14 cellular contexts compared by ENCODE assay signal in the genomic region with DNA sequence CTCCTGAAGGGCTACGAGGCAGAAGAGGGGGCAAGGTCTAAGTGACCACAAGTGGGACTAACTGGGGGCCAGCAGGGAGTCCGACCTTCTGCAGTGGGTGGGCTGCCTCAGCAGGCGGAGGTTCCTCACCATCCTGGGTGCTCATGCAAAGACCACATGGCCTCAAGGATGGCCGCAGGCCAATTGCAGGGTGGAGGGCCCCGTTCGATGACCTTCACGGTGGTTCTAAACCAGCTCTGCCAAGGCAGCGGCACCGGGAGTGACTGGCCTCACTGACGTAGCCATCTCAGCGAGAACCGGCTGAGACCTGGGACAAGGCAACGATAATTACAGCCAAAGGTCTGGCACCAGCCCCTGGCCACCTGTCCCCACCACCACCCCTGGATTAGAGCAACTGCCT. TPM values are rescaled to one million over a fixed set of nuclear protein-coding genes. Genes with fewer than 3 reads are reported as not detected.
"Had no signal": no experiment of that assay in that cellular context is flagged by ENCODE, and none has a peak within 500 bp of the region (broad histone marks: within the 10 kb centered on the region; RNA-seq: fewer than 3 reads in every experiment).

No MANE protein-coding gene starts in this region.

- H3K27ac Mint-ChIP-seq: activated CD8-positive, alpha-beta T cell treated with anti-CD3 and anti-CD28 coated beads, Interleukin-2, amount 10 ng/mL, durations not matched to agents 7 days and 5 days; activated T-helper 1 cell treated with anti-CD3 and anti-CD28 coated beads, Interleukin-12 subunit alpha, Interleukin-12 subunit beta, Interleukin-2, Interleukin-4 antibody, amounts not matched to agents 30 ng/mL and 10 ng/mL and 1 ng/mL, durations not matched to agents 14 hours and 24 hours and 36 hours; stimulated activated naive CD8-positive, alpha-beta T cell treated with anti-CD3 and anti-CD28 coated beads, Interleukin-15, Interleukin-2, amounts not matched to agents 100 ng/mL and 50 ng/mL, for 24 hours had no signal

- H3K27me3 ChIP-seq: ascending aorta had no signal

- H3K36me3 ChIP-seq: thoracic aorta had no signal

- H3K9me3 ChIP-seq: ascending aorta, thoracic aorta had no signal

- H3K4me3 Mint-ChIP-seq: activated CD8-positive, alpha-beta T cell treated with anti-CD3 and anti-CD28 coated beads, Interleukin-2, amount 10 ng/mL, durations not matched to agents 7 days and 5 days; activated T-helper 1 cell treated with anti-CD3 and anti-CD28 coated beads, Interleukin-12 subunit alpha, Interleukin-12 subunit beta, Interleukin-2, Interleukin-4 antibody, amounts not matched to agents 30 ng/mL and 10 ng/mL and 1 ng/mL, durations not matched to agents 14 hours and 24 hours and 36 hours; nephron; stimulated activated naive CD8-positive, alpha-beta T cell treated with anti-CD3 and anti-CD28 coated beads, Interleukin-15, Interleukin-2, amounts not matched to agents 100 ng/mL and 50 ng/mL, for 24 hours had no signal

- DNase-seq: activated CD4-positive, alpha-beta T cell treated with anti-CD3 and anti-CD28 coated beads for 4 hours; activated CD8-positive, alpha-beta T cell treated with anti-CD3 and anti-CD28 coated beads, Interleukin-2, amount 10 ng/mL, durations not matched to agents 7 days and 5 days; activated naive CD4-positive, alpha-beta T cell; foreskin melanocyte; head of caudate nucleus; stimulated activated CD4-positive, alpha-beta T cell treated with anti-CD3 and anti-CD28 coated beads, Interleukin-2, amount 100 ng/mL, for 48 hours; T-helper 9 cell had no signal

- ATAC-seq: activated CD8-positive, alpha-beta T cell treated with anti-CD3 and anti-CD28 coated beads, Interleukin-2, amount 10 ng/mL, durations not matched to agents 7 days and 5 days had no signal

- H3K27me3 Mint-ChIP-seq: stimulated activated naive CD8-positive, alpha-beta T cell treated with anti-CD3 and anti-CD28 coated beads, Interleukin-15, Interleukin-2, amounts not matched to agents 100 ng/mL and 50 ng/mL, for 24 hours had no signal

- H3K4me3 ChIP-seq: ascending aorta, thoracic aorta had no signal

- H3K9me3 Mint-ChIP-seq: activated T-helper 1 cell treated with anti-CD3 and anti-CD28 coated beads, Interleukin-12 subunit alpha, Interleukin-12 subunit beta, Interleukin-2, Interleukin-4 antibody, amounts not matched to agents 30 ng/mL and 10 ng/mL and 1 ng/mL, durations not matched to agents 14 hours and 24 hours and 36 hours; nephron; stimulated activated naive CD8-positive, alpha-beta T cell treated with anti-CD3 and anti-CD28 coated beads, Interleukin-15, Interleukin-2, amounts not matched to agents 100 ng/mL and 50 ng/mL, for 24 hours had no signal

- H3K27ac ChIP-seq: ascending aorta, thoracic aorta, VCaP had no signal

RNA-seq across cellular contexts. Expression of gene SMIM5, which starts 5.7 kb away (rescaled TPM):
- total RNA-seq: activated T-helper 1 cell treated with anti-CD3 and anti-CD28 coated beads, Interleukin-12 subunit alpha, Interleukin-12 subunit beta, Interleukin-2, Interleukin-4 antibody, amounts not matched to agents 30 ng/mL and 10 ng/mL and 1 ng/mL, durations not matched to agents 14 hours and 24 hours and 36 hours; ascending aorta; pulmonary artery endothelial cell had no signal
